23 cellular contexts compared by ENCODE assay signal in genomic region chrX:133594156-133594555, GRCh38.
DNase-seq lines count a peak whose midpoint lies in the region; ATAC-seq, FAIRE-seq and TF ChIP-seq lines count a peak whose summit lies in the region.
"Had no signal": no experiment of that assay in that cellular context is flagged by ENCODE, and none has a peak within 500 bp of the region (broad histone marks: within the 10 kb centered on the region; RNA-seq: fewer than 3 reads in every experiment).

No MANE protein-coding gene starts in this region.

- no peak overlapping the region for H2BK5ac ChIP-seq in trophoblast cell (ENCODE audit: low read depth, low read length, poor library complexity)

- H3K27ac Mint-ChIP-seq in chondrocyte (ENCODE audit: unreplicated experiment), result no peak overlapping the region
- H3K27ac Mint-ChIP-seq: CD4-positive, alpha-beta T cell had no signal

- H3K18ac ChIP-seq in trophoblast cell (ENCODE audit: low read length), result no peak overlapping the region

- H3K27me3 ChIP-seq in trophoblast cell (ENCODE audit: insufficient read depth, low read length), result no peaks in the 10 kb centered on the region
- H3K27me3 ChIP-seq: BE2C, SJCRH30 had no signal

- H3K4me1 Mint-ChIP-seq in chondrocyte (ENCODE audit: low read depth), result peaks cover 16% of the 10 kb centered on the region

- no peak overlapping the region for H2BK12ac ChIP-seq in trophoblast cell (ENCODE audit: low read length)

- no peaks in the 10 kb centered on the region for H3K27me3 Mint-ChIP-seq in chondrocyte (ENCODE audit: low read depth)
- H3K27me3 Mint-ChIP-seq: CD4-positive, alpha-beta T cell had no signal

- peaks cover 0 to 4% of the 10 kb centered on the region in 2 experiments for H3K4me1 ChIP-seq in trophoblast cell (ENCODE audit: control insufficient read depth in 1 of 2, insufficient read depth in 2 of 2, low read length in 2 of 2)
- H3K4me1 ChIP-seq: BE2C, Caco-2 had no signal

- H2AFZ ChIP-seq in trophoblast cell (ENCODE audit: insufficient read depth, low read length, poor library complexity), result no peak overlapping the region

- H3K79me1 ChIP-seq in trophoblast cell (ENCODE audit: low read length), result no peaks in the 10 kb centered on the region

- H3K14ac ChIP-seq in trophoblast cell (ENCODE audit: low read length), result no peak overlapping the region

- no peaks in the 10 kb centered on the region for H3K79me2 ChIP-seq in trophoblast cell (ENCODE audit: control insufficient read depth, insufficient read depth, low read length, poor library complexity)

- H3K4me3 ChIP-seq in fibroblast of mammary gland (ENCODE audit: control insufficient read depth, low read depth, low read length) (no peak overlapping the region), trophoblast cell (ENCODE audit: low read depth, low read length) (no peak overlapping the region)
- H3K4me3 ChIP-seq: SJCRH30 had no signal

- no CpG with 5 or more reads among the region's 3 CpGs for WGBS in trophoblast cell (ENCODE audit: extremely low coverage, insufficient coverage, insufficient read length)

- no peaks in the 10 kb centered on the region for H3K9me3 Mint-ChIP-seq in chondrocyte (ENCODE audit: low read depth)
- H3K9me3 Mint-ChIP-seq: CD4-positive, alpha-beta T cell had no signal

- no peak overlapping the region for H3K23ac ChIP-seq in trophoblast cell (ENCODE audit: low read length)

- no peak overlapping the region for H4K8ac ChIP-seq in trophoblast cell (ENCODE audit: low read depth, low read length)

- H4K12ac ChIP-seq in trophoblast cell (ENCODE audit: low read depth, low read length), result no peak overlapping the region

- H3K4me3 Mint-ChIP-seq in chondrocyte (ENCODE audit: unreplicated experiment), result no peak overlapping the region
- H3K4me3 Mint-ChIP-seq: CD4-positive, alpha-beta T cell had no signal

- no peak overlapping the region for H3K27ac ChIP-seq in trophoblast cell (ENCODE audit: low read depth, low read length)
- H3K27ac ChIP-seq: SJCRH30 had no signal

- TF ChIP-seq CTCF in fibroblast of mammary gland (conservative IDR thresholded peaks at IDR 0.05; ENCODE audit: control insufficient read depth, insufficient read depth, low read depth, low read length) (no peak), chondrocyte (IDR thresholded peaks at IDR 0.05) (no peak)

- H3K4me2 ChIP-seq in trophoblast cell (ENCODE audit: low read length), result no peak overlapping the region

- DNase-seq in CD1c-positive myeloid dendritic cell (ENCODE audit: extremely low spot score) (peak; percentile 31), RCC 7860 (ENCODE audit: low spot score) (peak; percentile 84), fibroblast of mammary gland (ENCODE audit: low read depth) (peak; percentile 49), trophoblast cell (peak; percentile 25 to 55), SIG-M5 treated with dmso at 0.1 percent for 504 hours (lab: John Stamatoyannopoulos, UW; ENCODE audit: unreplicated experiment) (no peak), chondrocyte (ENCODE audit: low spot score) (no peak)
- DNase-seq: BE2C; Caco-2; CD4-positive, alpha-beta T cell; DMS153; KBM-7; NCI-H1417 treated with DMSO at 0.1 percent for 48 hours; NCI-H187 treated with DMSO at 0.1 percent for 48 hours; NCI-H2227 treated with DMSO at 0.1 percent for 48 hours; NCI-H510A treated with DMSO at 0.1 percent for 48 hours; NCI-H774; PC-3; SJCRH30 had no signal

- H3K4ac ChIP-seq in trophoblast cell (ENCODE audit: low read depth, low read length), result no peak overlapping the region

- no peak overlapping the region for H2AK5ac ChIP-seq in trophoblast cell (ENCODE audit: low read length)

- H2BK120ac ChIP-seq in trophoblast cell (ENCODE audit: insufficient read depth, low read length, poor library complexity), result no peak overlapping the region

- H3K9ac ChIP-seq in trophoblast cell (ENCODE audit: low read length), result no peak overlapping the region

- H3K36me3 Mint-ChIP-seq in chondrocyte (ENCODE audit: low read depth), result no peaks in the 10 kb centered on the region

- H3K36me3 ChIP-seq in trophoblast cell (ENCODE audit: control insufficient read depth in 1 of 2, insufficient read depth in 2 of 2, low read length in 2 of 2), result no peaks in the 10 kb centered on the region
- H3K36me3 ChIP-seq: BE2C, SJCRH30 had no signal

- FAIRE-seq in RCC 7860 (lab: Jason Lieb, UNC), result peak; percentile 99
- FAIRE-seq: GM12891, GM19239, H1, HepG2 had no signal

- no peak for ATAC-seq in GM21717 (IDR thresholded peaks at IDR 0.05; ENCODE audit: unreplicated experiment)
- ATAC-seq: HepG2, PC-3 had no signal

- H3K9me3 ChIP-seq in trophoblast cell (ENCODE audit: insufficient read depth, low read depth, low read length), result no peaks in the 10 kb centered on the region
- H3K9me3 ChIP-seq: BE2C, Caco-2, SJCRH30 had no signal

- H4K91ac ChIP-seq in trophoblast cell (ENCODE audit: low read depth, low read length), result no peak overlapping the region

Comparison
In these comparisons a context has a peak if more than half of its experiments do, and no peak if none do; other contexts are left out.
1. DNase-seq: peak in CD1c-positive myeloid dendritic cell (single experiment), RCC 7860 (single experiment), fibroblast of mammary gland (single experiment) and trophoblast cell (2 of 2); none in SIG-M5 treated with dmso at 0.1 percent for 504 hours (single experiment) and chondrocyte (single experiment).